ENCODE assay signal across 6 cellular contexts in genomic region chr5:176389769-176390123, GRCh38. TPM values are rescaled to one million over a fixed set of nuclear protein-coding genes. Genes with fewer than 3 reads are reported as not detected.
DNase-seq lines count a peak whose midpoint lies in the region; ATAC-seq and TF ChIP-seq lines count a peak whose summit lies in the region.
"Not testable (repeated sequence)": the region's sequence is repeated elsewhere in the genome, so short reads cannot be mapped to it uniquely, and the experiment has no call there.

No MANE protein-coding gene starts in this region.

- peaks cover 19 to 37% of the 10 kb centered on the region in 2 experiments; a peak in 3 of 4 replicates for H3K36me3 ChIP-seq in HCT116 (ENCODE audit: control insufficient read depth in 1 of 2, insufficient read depth in 2 of 2, low read length in 2 of 2)
- H3K36me3 ChIP-seq in iPS-18a (ENCODE audit: control insufficient read depth, low read depth, low read length) = peaks cover 23% of the 10 kb centered on the region
- not testable (repeated sequence) for H3K36me3 ChIP-seq in ovary, uterus

- intact Hi-C loops in HCT116 (cut with micrococcal nuclease) (loop anchor here (2.0 kb wide), 1 partner anchor 147 kb away; the partner anchor contains the start of gene RNF44), ovary (cut with DNase I) (loop anchor here in 1 of 4 donors (2.0 kb wide), 1 partner anchor 59 kb away; the partner anchor contains the start of gene FAF2)
- intact Hi-C loops in uterus (cut with DNase I; ENCODE audit: low total_unique reads) = not testable (repeated sequence)

- not testable (repeated sequence) for H3K9me3 ChIP-seq in HCT116 (ENCODE audit: control insufficient read depth in 1 of 2, insufficient read depth in 1 of 2, low read depth in 1 of 2, low read length in 2 of 2); iPS-18a (ENCODE audit: control insufficient read depth, low read depth, low read length); ovary; uterus

- H4K20me1 ChIP-seq in HCT116 (ENCODE audit: insufficient read depth) = peaks cover 13% of the 10 kb centered on the region; the same call in 1 of the 2 replicates

- not testable (repeated sequence) for ATAC-seq in HCT116; WTC11; central memory CD8-positive, alpha-beta T cell (replicated peaks; ENCODE audit: extremely low read depth, poor library complexity, severe bottlenecking)

- not testable (repeated sequence) for TF ChIP-seq RAD21 in HCT116 (IDR thresholded peaks at IDR 0.05; ENCODE audit: low read depth)

- not testable (repeated sequence) for H3K9me2 ChIP-seq in HCT116 (ENCODE audit: insufficient read depth)

- H3K27ac ChIP-seq in HCT116 (ENCODE audit: low read depth, low read length) (peak overlapping the region; percentile 94), iPS-18a (ENCODE audit: low read length) (peak overlapping the region; percentile 91), ovary (peak overlapping the region; percentile 84 to 95), uterus (peak overlapping the region; percentile 96 to 99)

- H3K27me3 ChIP-seq in HCT116 (ENCODE audit: insufficient read depth, low read length); iPS-18a (ENCODE audit: control insufficient read depth, insufficient read depth, low read length); ovary; uterus: not testable (repeated sequence)

- CTCF ChIA-PET in HCT116 (lab: Charles Lee) = interaction anchor here (0.7 kb wide), 1 partner anchor 981 kb away, joined by 4 read pairs; no protein-coding TSS in a partner anchor
- CTCF ChIA-PET in WTC11 (lab: Charles Lee) = interaction anchor here (2.6 kb wide), 1 partner anchor 58 kb away, joined by 12 read pairs; the partner anchor contains the start of gene FAF2

- H3K36me3 Mint-ChIP-seq in WTC11 = peaks cover 18% of the 10 kb centered on the region
- H3K36me3 Mint-ChIP-seq in central memory CD8-positive, alpha-beta T cell (ENCODE audit: insufficient read depth) = peaks cover 27% of the 10 kb centered on the region

- peaks cover 19% of the 10 kb centered on the region for H3K4me1 Mint-ChIP-seq in WTC11
- H3K4me1 Mint-ChIP-seq in central memory CD8-positive, alpha-beta T cell = peaks cover 39% of the 10 kb centered on the region

- H3K9ac ChIP-seq in HCT116 (ENCODE audit: low read length) (peak overlapping the region; percentile 93), iPS-18a (ENCODE audit: low read length) (peak overlapping the region; percentile 99)

- peaks cover 56% of the 10 kb centered on the region for H3K79me2 ChIP-seq in HCT116 (ENCODE audit: insufficient read depth, low read length)

- H3K27ac Mint-ChIP-seq in WTC11 = peak overlapping the region; percentile 97
- H3K27ac Mint-ChIP-seq in central memory CD8-positive, alpha-beta T cell (ENCODE audit: low read depth) = peak overlapping the region; percentile 95

- not testable (repeated sequence) for H2AFZ ChIP-seq in HCT116 (ENCODE audit: low read depth, low read length, poor library complexity, severe bottlenecking)

- H3K27me3 Mint-ChIP-seq in WTC11 (ENCODE audit: low read depth); central memory CD8-positive, alpha-beta T cell: not testable (repeated sequence)

- peak overlapping the region; percentile 86 for H3K4me2 ChIP-seq in HCT116 (ENCODE audit: low read length)

- peaks cover 11 to 22% of the 10 kb centered on the region in 2 experiments; a peak in 3 of 4 replicates for H3K4me1 ChIP-seq in HCT116 (ENCODE audit: control insufficient read depth in 1 of 2, insufficient read depth in 2 of 2, low read length in 2 of 2)
- H3K4me1 ChIP-seq in iPS-18a (ENCODE audit: control insufficient read depth, low read depth, low read length); ovary (ENCODE audit: insufficient read depth); uterus: not testable (repeated sequence)

- not testable (repeated sequence) for TF ChIP-seq CTCF in HCT116 (IDR thresholded peaks at IDR 0.05 in 2 of 3, conservative IDR thresholded peaks at IDR 0.05 in 1 of 3; ENCODE audit: borderline replicate concordance in 1 of 3, insufficient read depth in 1 of 3, low read depth in 2 of 3, low read length in 2 of 3); WTC11 (IDR thresholded peaks at IDR 0.05); ovary (IDR thresholded peaks at IDR 0.05); uterus (IDR thresholded peaks at IDR 0.05)

- POLR2A ChIA-PET in HCT116 (lab: Charles Lee) = not testable (repeated sequence)
- POLR2A ChIA-PET in WTC11 (lab: Charles Lee) = interaction anchor here (2.0 kb wide), 1 partner anchor 147 kb away, joined by 5 read pairs; the partner anchor contains the start of gene RNF44

- not testable (repeated sequence) for DNase-seq in HCT116 (ENCODE audit: low read depth, low spot score); WTC11 (ENCODE audit: low spot score); central memory CD8-positive, alpha-beta T cell (ENCODE audit: low spot score in 2 of 2); uterus
- peak in 1 of 5 donors; percentile 6 for DNase-seq in ovary

- not testable (repeated sequence) for TF ChIP-seq POLR2A in HCT116 (IDR thresholded peaks at IDR 0.05; ENCODE audit: borderline replicate concordance, extremely low read depth, insufficient read depth, insufficient read length); ovary (IDR thresholded peaks at IDR 0.05); uterus (IDR thresholded peaks at IDR 0.05)

- not testable (repeated sequence) for BruUV-seq in HCT116 (replicated peaks; lab: Mats Ljungman, UMichigan)

- not testable (repeated sequence) for TF ChIP-seq EP300 in ovary (IDR thresholded peaks at IDR 0.05)

- not testable (repeated sequence) for H3K9me3 Mint-ChIP-seq in WTC11; central memory CD8-positive, alpha-beta T cell

- RAD21 ChIA-PET in HCT116 (lab: Charles Lee; ENCODE audit: low non-redundant PET in 1 of 2, low total read pairs in 2 of 2, uncharacterized antibody in 2 of 2, unreplicated experiment in 2 of 2) = not testable (repeated sequence)

- 80 to 84% (median 83%) methylated on average over 13 of the region's 13 CpGs for WGBS in ovary, 3 donors

- H3K4me3 ChIP-seq in HCT116 (replicated peaks in 1 of 2; ENCODE audit: low read depth in 1 of 2, low read length in 2 of 2) = peak overlapping the region; percentile 78 to 99
- peak overlapping the region; percentile 100 for H3K4me3 ChIP-seq in iPS-18a (ENCODE audit: low read length)
- peak overlapping the region; percentile 76 for H3K4me3 ChIP-seq in ovary
- peak overlapping the region; percentile 89 to 97 for H3K4me3 ChIP-seq in uterus

- peak overlapping the region; percentile 99 for H3K4me3 Mint-ChIP-seq in WTC11
- peak overlapping the region; percentile 85 for H3K4me3 Mint-ChIP-seq in central memory CD8-positive, alpha-beta T cell

RNA-seq across cellular contexts. Expression of gene HIGD2A, which starts 1.2 kb away (rescaled TPM):
- total RNA-seq in HCT116 (2021; ENCODE audit: unreplicated experiment) (130 TPM), WTC11 (2021) (98.2 to 112 TPM (median 108 TPM) in 3 replicates), ovary (100 to 1,000 TPM in 4 of 7 donors, 10 to 100 TPM in 3; 64.3 to 131 (median 100) TPM), uterus (10 to 100 TPM in 3 of 4 donors, 1 to 10 TPM in 1; 4.6 to 74.5 (median 26.7) TPM)
- 142 and 187 TPM in 2 replicates for polyA plus RNA-seq in HCT116 (2012)
- 100 to 1,000 TPM in 1 of 2 donors, 10 to 100 TPM in 1; 76.6 to 117 TPM for polyA plus RNA-seq in ovary

RNA-seq across cellular contexts. Expression of gene NOP16, which starts 1.3 kb away (rescaled TPM):
- total RNA-seq in HCT116 (2021; ENCODE audit: unreplicated experiment) (67.1 TPM), WTC11 (2021) (51.7 to 57.7 TPM (median 52.1 TPM) in 3 replicates), ovary (10 to 100 TPM in 6 of 7 donors, 1 to 10 TPM in 1; 8.9 to 27.0 (median 17.9) TPM), uterus (10 to 100 TPM in 1 of 4 donors, 1 to 10 TPM in 2, under 1 TPM in 1; 0.51 to 17.8 (median 7.9) TPM)
- polyA plus RNA-seq in HCT116 (2012) = 53.0 and 55.4 TPM in 2 replicates
- 10 to 100 TPM; 11.1 to 12.1 TPM for polyA plus RNA-seq in ovary

RNA-seq across cellular contexts. Expression of gene ARL10, which starts 24.5 kb away (rescaled TPM):
- 0.05 TPM for total RNA-seq in HCT116 (2021; ENCODE audit: unreplicated experiment)
- 0.01 TPM in 2 replicates for polyA plus RNA-seq in HCT116 (2012)
- 6.8 to 11.4 TPM (median 10.9 TPM) in 3 replicates for total RNA-seq in WTC11 (2021)
- total RNA-seq in ovary = 10 to 100 TPM in 5 of 7 donors, 1 to 10 TPM in 2; 4.0 to 26.7 (median 19.1) TPM
- polyA plus RNA-seq in ovary = 1 to 10 TPM; 8.4 TPM
- total RNA-seq in uterus = 10 to 100 TPM in 2 of 4 donors, 1 to 10 TPM in 2; 4.1 to 21.2 (median 9.6) TPM

RNA-seq across cellular contexts. Expression of gene CLTB, which starts 26.6 kb away (rescaled TPM):
- 58.6 TPM for total RNA-seq in HCT116 (2021; ENCODE audit: unreplicated experiment)
- 63.3 and 67.8 TPM in 2 replicates for polyA plus RNA-seq in HCT116 (2012)
- 28.6 to 33.8 TPM (median 30.3 TPM) in 3 replicates for total RNA-seq in WTC11 (2021)
- total RNA-seq in ovary = 100 to 1,000 TPM in 5 of 7 donors, 10 to 100 TPM in 2; 79.7 to 138 (median 115) TPM
- 100 to 1,000 TPM in 1 of 2 donors, 10 to 100 TPM in 1; 35.9 to 104 TPM for polyA plus RNA-seq in ovary
- 100 to 1,000 TPM in 1 of 4 donors, 10 to 100 TPM in 3; 34.7 to 162 (median 63.4) TPM for total RNA-seq in uterus

RNA-seq across cellular contexts. Expression of gene KIAA1191, which starts 28.2 kb away (rescaled TPM):
- total RNA-seq in HCT116 (2021; ENCODE audit: unreplicated experiment) (99.0 TPM), WTC11 (2021) (92.7 to 111 TPM (median 103 TPM) in 3 replicates), ovary (100 to 1,000 TPM in 6 of 7 donors, 10 to 100 TPM in 1; 95.3 to 149 (median 116) TPM), uterus (100 to 1,000 TPM in 1 of 4 donors, 10 to 100 TPM in 3; 57.0 to 112 (median 67.5) TPM)
- 75.5 and 78.2 TPM in 2 replicates for polyA plus RNA-seq in HCT116 (2012)
- polyA plus RNA-seq in ovary = 100 to 1,000 TPM in 1 of 2 donors, 10 to 100 TPM in 1; 87.5 to 166 TPM
